Comparison of ENCODE assay signal across 22 cellular contexts in genomic region chr22:40799008-40799407, GRCh38. TPM values are rescaled to one million over a fixed set of nuclear protein-coding genes. Genes with fewer than 3 reads are reported as not detected.
DNase-seq lines count a peak whose midpoint lies in the region; ATAC-seq and TF ChIP-seq lines count a peak whose summit lies in the region.
"Had no signal": no experiment of that assay in that cellular context is flagged by ENCODE, and none has a peak within 500 bp of the region (broad histone marks: within the 10 kb centered on the region; RNA-seq: fewer than 3 reads in every experiment).

No MANE protein-coding gene starts in this region.

- POLR2A ChIA-PET in activated CD8-positive, alpha-beta T cell treated with anti-CD3 and anti-CD28 coated beads, Interleukin-2, amount 10 ng/mL, durations not matched to agents 7 days and 5 days (lab: Charles Lee): interaction anchor here (0.6 kb wide), 1 partner anchor 32 kb away, joined by 3 read pairs; no protein-coding TSS in a partner anchor
- POLR2A ChIA-PET in activated CD8-positive, alpha-beta T cell treated with anti-CD3 and anti-CD28 coated beads for 36 hours (lab: Charles Lee): interaction anchor here (0.6 to 1.3 kb wide), 3 partner anchors 14 to 265 kb away, joined by 3 to 4 read pairs (median 3); no protein-coding TSS in a partner anchor

- H3K27me3 ChIP-seq in GM23338 (ENCODE audit: insufficient read depth): no peaks in the 10 kb centered on the region
- H3K27me3 ChIP-seq in Karpas-422 (ENCODE audit: low read length): no peaks in the 10 kb centered on the region
- H3K27me3 ChIP-seq: BLaER1 treated with 17β-estradiol and CSF1 and Interleukin-3, amounts not matched to agents 10 nM and 100 nM had no signal

- intact Hi-C loops in activated CD8-positive, alpha-beta T cell treated with anti-CD3 and anti-CD28 coated beads for 36 hours (cut with micrococcal nuclease): no loop called here

- H3K9me3 Mint-ChIP-seq in T-helper 1 cell treated with Interleukin-12 subunit alpha and Interleukin-12 subunit beta and Interleukin-4 antibody, amounts not matched to agents 30 μg/mL and 1 μg/mL, for 36 hours: no peaks in the 10 kb centered on the region
- H3K9me3 Mint-ChIP-seq in activated CD8-positive, alpha-beta T cell treated with anti-CD3 and anti-CD28 coated beads, Interleukin-2, amount 10 ng/mL, durations not matched to agents 7 days and 5 days (ENCODE audit: insufficient read depth): no peaks in the 10 kb centered on the region
- no peaks in the 10 kb centered on the region for H3K9me3 Mint-ChIP-seq in activated CD8-positive, alpha-beta T cell treated with anti-CD3 and anti-CD28 coated beads for 36 hours
- no peaks in the 10 kb centered on the region for H3K9me3 Mint-ChIP-seq in GM23338
- H3K9me3 Mint-ChIP-seq: CD8-positive, alpha-beta memory T cell had no signal

- H3K27ac ChIP-seq in GM23338 (ENCODE audit: low read depth): 0 out of 2 replicates have a peak overlapping the region, but pooled peaks have one; percentile 62
- H3K27ac ChIP-seq in Karpas-422 (ENCODE audit: low read length): no peak overlapping the region
- H3K27ac ChIP-seq: 22Rv1; A549; BLaER1 treated with 17β-estradiol and CSF1 and Interleukin-3, amounts not matched to agents 10 nM and 100 nM; C4-2B had no signal

- no peaks in the 10 kb centered on the region for H3K9me3 ChIP-seq in Karpas-422 (ENCODE audit: low read length)
- H3K9me3 ChIP-seq: A549; BLaER1 treated with 17β-estradiol and CSF1 and Interleukin-3, amounts not matched to agents 10 nM and 100 nM had no signal

- no peak for DNase-seq in T-helper 1 cell
- DNase-seq in activated CD8-positive, alpha-beta T cell treated with anti-CD3 and anti-CD28 coated beads, Interleukin-2, amount 10 ng/mL, durations not matched to agents 7 days and 5 days: no peak
- DNase-seq in activated CD8-positive, alpha-beta T cell treated with anti-CD3 and anti-CD28 coated beads for 36 hours: no peak
- no peak for DNase-seq in GM23338 (ENCODE audit: low spot score)
- DNase-seq in Karpas-422: peak; percentile 25
- no peak for DNase-seq in T-helper 2 cell
- DNase-seq: AML-193; CD4-positive, alpha-beta memory T cell; CD8-positive, alpha-beta memory T cell; COR-L47; DMS 273 treated with DMSO at 0.1 percent for 48 hours; DMS153; DMS53; DMS79; GF-D8 had no signal

- no peak overlapping the region for H3K4me2 ChIP-seq in GM23338
- no peak overlapping the region for H3K4me2 ChIP-seq in Karpas-422 (ENCODE audit: low read depth, low read length, poor library complexity, severe bottlenecking)
- H3K4me2 ChIP-seq: A549; BLaER1 treated with 17β-estradiol and CSF1 and Interleukin-3, amounts not matched to agents 10 nM and 100 nM had no signal

- H4K20me1 ChIP-seq in GM23338 (replicated peaks; ENCODE audit: insufficient read depth) (no peaks in the 10 kb centered on the region; the same call in 1 of the 2 replicates), Karpas-422 (ENCODE audit: insufficient read depth, low read depth, low read length) (no peaks in the 10 kb centered on the region)

- peak; percentile 57 for ATAC-seq in activated CD8-positive, alpha-beta T cell treated with anti-CD3 and anti-CD28 coated beads, Interleukin-2, amount 10 ng/mL, durations not matched to agents 7 days and 5 days
- no peak for ATAC-seq in activated CD8-positive, alpha-beta T cell treated with anti-CD3 and anti-CD28 coated beads for 36 hours
- ATAC-seq in GM23338 (no peak), GM21447 (IDR thresholded peaks at IDR 0.05; ENCODE audit: unreplicated experiment) (no peak)
- ATAC-seq: A549 had no signal

- H3K4me3 ChIP-seq in GM23338 (no peak overlapping the region), Karpas-422 (ENCODE audit: low read length) (no peak overlapping the region)
- H3K4me3 ChIP-seq: A549; BLaER1 treated with 17β-estradiol and CSF1 and Interleukin-3, amounts not matched to agents 10 nM and 100 nM had no signal

- no peak overlapping the region for H3K9ac ChIP-seq in Karpas-422 (ENCODE audit: low read length)
- H3K9ac ChIP-seq: BLaER1 treated with 17β-estradiol and CSF1 and Interleukin-3, amounts not matched to agents 10 nM and 100 nM had no signal

- no peaks in the 10 kb centered on the region for H3K27me3 Mint-ChIP-seq in T-helper 1 cell treated with Interleukin-12 subunit alpha and Interleukin-12 subunit beta and Interleukin-4 antibody, amounts not matched to agents 30 μg/mL and 1 μg/mL, for 36 hours (ENCODE audit: low read depth)
- no peaks in the 10 kb centered on the region for H3K27me3 Mint-ChIP-seq in activated CD8-positive, alpha-beta T cell treated with anti-CD3 and anti-CD28 coated beads, Interleukin-2, amount 10 ng/mL, durations not matched to agents 7 days and 5 days (ENCODE audit: low read depth)
- H3K27me3 Mint-ChIP-seq in activated CD8-positive, alpha-beta T cell treated with anti-CD3 and anti-CD28 coated beads for 36 hours: no peaks in the 10 kb centered on the region
- no peaks in the 10 kb centered on the region for H3K27me3 Mint-ChIP-seq in GM23338 (ENCODE audit: insufficient read depth, low read depth, poor library complexity)
- H3K27me3 Mint-ChIP-seq: B cell; CD4-positive, alpha-beta memory T cell; CD8-positive, alpha-beta memory T cell had no signal

- no peaks in the 10 kb centered on the region for H3F3A ChIP-seq in GM23338 (replicated peaks; ENCODE audit: low read depth)

- H3K79me2 ChIP-seq in GM23338 (replicated peaks; ENCODE audit: insufficient read depth): peaks cover 33% of the 10 kb centered on the region; the same call in 1 of the 2 replicates
- H3K79me2 ChIP-seq in Karpas-422 (ENCODE audit: low read length): peaks cover 44% of the 10 kb centered on the region

- H2AFZ ChIP-seq in GM23338: no peak overlapping the region
- H2AFZ ChIP-seq in Karpas-422 (ENCODE audit: low read length): no peak overlapping the region

- H3K4me1 ChIP-seq in GM23338 (ENCODE audit: insufficient read depth) (no peaks in the 10 kb centered on the region), Karpas-422 (ENCODE audit: low read length) (peaks cover 5% of the 10 kb centered on the region)

- H3K36me3 ChIP-seq in GM23338 (ENCODE audit: insufficient read depth) (no peaks in the 10 kb centered on the region), Karpas-422 (ENCODE audit: insufficient read depth, low read length) (peaks cover 5% of the 10 kb centered on the region; the same call in 1 of the 2 replicates)

- CTCF ChIA-PET in activated CD8-positive, alpha-beta T cell treated with anti-CD3 and anti-CD28 coated beads, Interleukin-2, amount 10 ng/mL, durations not matched to agents 7 days and 5 days (lab: Charles Lee): no interaction called here
- CTCF ChIA-PET in activated CD8-positive, alpha-beta T cell treated with anti-CD3 and anti-CD28 coated beads for 36 hours (lab: Charles Lee): interaction anchor here (0.9 kb wide), 1 partner anchor 17 kb away, joined by 3 read pairs; no protein-coding TSS in a partner anchor

- peak overlapping the region; percentile 29 for H3K27ac Mint-ChIP-seq in T-helper 1 cell treated with Interleukin-12 subunit alpha and Interleukin-12 subunit beta and Interleukin-4 antibody, amounts not matched to agents 30 μg/mL and 1 μg/mL, for 36 hours
- H3K27ac Mint-ChIP-seq in activated CD8-positive, alpha-beta T cell treated with anti-CD3 and anti-CD28 coated beads, Interleukin-2, amount 10 ng/mL, durations not matched to agents 7 days and 5 days: no peak overlapping the region
- no peak overlapping the region for H3K27ac Mint-ChIP-seq in activated CD8-positive, alpha-beta T cell treated with anti-CD3 and anti-CD28 coated beads for 36 hours
- H3K27ac Mint-ChIP-seq in GM23338: no peak overlapping the region
- H3K27ac Mint-ChIP-seq: B cell; CD8-positive, alpha-beta memory T cell had no signal

- peaks cover 8% of the 10 kb centered on the region for H3K4me1 Mint-ChIP-seq in T-helper 1 cell treated with Interleukin-12 subunit alpha and Interleukin-12 subunit beta and Interleukin-4 antibody, amounts not matched to agents 30 μg/mL and 1 μg/mL, for 36 hours (ENCODE audit: low read depth)
- peaks cover 13% of the 10 kb centered on the region for H3K4me1 Mint-ChIP-seq in activated CD8-positive, alpha-beta T cell treated with anti-CD3 and anti-CD28 coated beads, Interleukin-2, amount 10 ng/mL, durations not matched to agents 7 days and 5 days (ENCODE audit: low read depth)
- H3K4me1 Mint-ChIP-seq in activated CD8-positive, alpha-beta T cell treated with anti-CD3 and anti-CD28 coated beads for 36 hours (ENCODE audit: low read depth): peaks cover 8% of the 10 kb centered on the region
- H3K4me1 Mint-ChIP-seq in GM23338: no peaks in the 10 kb centered on the region
- H3K4me1 Mint-ChIP-seq: B cell; CD8-positive, alpha-beta memory T cell had no signal

- H3K36me3 Mint-ChIP-seq in T-helper 1 cell treated with Interleukin-12 subunit alpha and Interleukin-12 subunit beta and Interleukin-4 antibody, amounts not matched to agents 30 μg/mL and 1 μg/mL, for 36 hours (ENCODE audit: low read depth): peaks cover 2% of the 10 kb centered on the region
- H3K36me3 Mint-ChIP-seq in activated CD8-positive, alpha-beta T cell treated with anti-CD3 and anti-CD28 coated beads, Interleukin-2, amount 10 ng/mL, durations not matched to agents 7 days and 5 days (ENCODE audit: low read depth): peaks cover 7% of the 10 kb centered on the region
- peaks cover 5% of the 10 kb centered on the region for H3K36me3 Mint-ChIP-seq in activated CD8-positive, alpha-beta T cell treated with anti-CD3 and anti-CD28 coated beads for 36 hours (ENCODE audit: low read depth)
- peaks cover 12% of the 10 kb centered on the region for H3K36me3 Mint-ChIP-seq in GM23338 (ENCODE audit: low read depth)

- H3K4me3 Mint-ChIP-seq in T-helper 1 cell treated with Interleukin-12 subunit alpha and Interleukin-12 subunit beta and Interleukin-4 antibody, amounts not matched to agents 30 μg/mL and 1 μg/mL, for 36 hours: no peak overlapping the region
- no peak overlapping the region for H3K4me3 Mint-ChIP-seq in activated CD8-positive, alpha-beta T cell treated with anti-CD3 and anti-CD28 coated beads, Interleukin-2, amount 10 ng/mL, durations not matched to agents 7 days and 5 days
- H3K4me3 Mint-ChIP-seq in activated CD8-positive, alpha-beta T cell treated with anti-CD3 and anti-CD28 coated beads for 36 hours: no peak overlapping the region
- H3K4me3 Mint-ChIP-seq in GM23338: no peak overlapping the region
- H3K4me3 Mint-ChIP-seq: B cell; CD4-positive, alpha-beta memory T cell; CD8-positive, alpha-beta memory T cell had no signal

- TF ChIP-seq CTCF in activated CD8-positive, alpha-beta T cell treated with anti-CD3 and anti-CD28 coated beads for 36 hours (IDR thresholded peaks at IDR 0.05): no peak
- TF ChIP-seq CTCF in GM23338 (conservative IDR thresholded peaks at IDR 0.05; ENCODE audit: low read depth in 2 of 2): no peak

- H3K9me2 ChIP-seq in GM23338 (ENCODE audit: insufficient read depth) (no peaks in the 10 kb centered on the region), Karpas-422 (replicated peaks; ENCODE audit: insufficient read depth, low read length) (no peaks in the 10 kb centered on the region)

RNA-seq across cellular contexts. Expression of gene SLC25A17, which starts 20.1 kb away (rescaled TPM):
- total RNA-seq in activated CD8-positive, alpha-beta T cell treated with anti-CD3 and anti-CD28 coated beads, Interleukin-2, amount 10 ng/mL, durations not matched to agents 7 days and 5 days: 10 to 100 TPM; 20.0 to 24.1 TPM
- 10 to 100 TPM; 28.0 to 34.8 TPM for total RNA-seq in activated CD8-positive, alpha-beta T cell treated with anti-CD3 and anti-CD28 coated beads for 36 hours
- 40.0 and 43.6 TPM in 2 replicates for total RNA-seq in GM23338 (2014; rRNA removed; shearing (Covaris generic))
- 28.2 and 35.4 TPM in 2 replicates for polyA plus RNA-seq in GM23338 (2016; fragmentation: Nextera tagmentation; extraction: Ambion mirVana)
- 17.0 and 41.8 TPM in 2 replicates for total RNA-seq in Karpas-422 (2014; rRNA removed; shearing (Covaris generic); ENCODE audit: low replicate concordance)

RNA-seq across cellular contexts. Expression of gene ST13, which starts 57.4 kb away (rescaled TPM):
- 100 to 1,000 TPM; 141 to 148 TPM for total RNA-seq in activated CD8-positive, alpha-beta T cell treated with anti-CD3 and anti-CD28 coated beads, Interleukin-2, amount 10 ng/mL, durations not matched to agents 7 days and 5 days
- 100 to 1,000 TPM; 237 to 249 TPM for total RNA-seq in activated CD8-positive, alpha-beta T cell treated with anti-CD3 and anti-CD28 coated beads for 36 hours
- total RNA-seq in GM23338 (2014; rRNA removed; shearing (Covaris generic)): 148 and 159 TPM in 2 replicates
- 208 and 238 TPM in 2 replicates for polyA plus RNA-seq in GM23338 (2016; fragmentation: Nextera tagmentation; extraction: Ambion mirVana)
- 130 and 229 TPM in 2 replicates for total RNA-seq in Karpas-422 (2014; rRNA removed; shearing (Covaris generic); ENCODE audit: low replicate concordance)

RNA-seq across cellular contexts. Expression of gene XPNPEP3, which starts 57.9 kb away (rescaled TPM):
- 10 to 100 TPM; 14.6 TPM for total RNA-seq in activated CD8-positive, alpha-beta T cell treated with anti-CD3 and anti-CD28 coated beads, Interleukin-2, amount 10 ng/mL, durations not matched to agents 7 days and 5 days
- 10 to 100 TPM; 24.4 to 25.5 TPM for total RNA-seq in activated CD8-positive, alpha-beta T cell treated with anti-CD3 and anti-CD28 coated beads for 36 hours
- 19.5 and 22.9 TPM in 2 replicates for total RNA-seq in GM23338 (2014; rRNA removed; shearing (Covaris generic))
- polyA plus RNA-seq in GM23338 (2016; fragmentation: Nextera tagmentation; extraction: Ambion mirVana): 10.4 and 11.6 TPM in 2 replicates
- total RNA-seq in Karpas-422 (2014; rRNA removed; shearing (Covaris generic); ENCODE audit: low replicate concordance): 11.7 and 17.5 TPM in 2 replicates
